ENCODE assay signal across 28 cellular contexts in genomic region chr20:49659096-49659495, GRCh38. TPM values are rescaled to one million over a fixed set of nuclear protein-coding genes. Genes with fewer than 3 reads are reported as not detected.
DNase-seq lines count a peak whose midpoint lies in the region; ATAC-seq, FAIRE-seq and TF ChIP-seq lines count a peak whose summit lies in the region.
"Had no signal": no experiment of that assay in that cellular context is flagged by ENCODE, and none has a peak within 500 bp of the region (broad histone marks: within the 10 kb centered on the region; RNA-seq: fewer than 3 reads in every experiment).

No MANE protein-coding gene starts in this region.

- TF ChIP-seq POLR2A in A549 (IDR thresholded peaks at IDR 0.05; ENCODE audit: low read length): no peak

- CTCF ChIA-PET in A549 (lab: Yijun Ruan, JAX): interaction anchor here (1.0 to 3.3 kb wide), 10 partner anchors 9 to 188 kb away, joined by 3 to 9 read pairs (median 4); no protein-coding TSS in a partner anchor
- CTCF ChIA-PET in activated CD8-positive, alpha-beta T cell treated with anti-CD3 and anti-CD28 coated beads, Interleukin-2, amount 10 ng/mL, durations not matched to agents 7 days and 5 days (lab: Charles Lee): interaction anchor here (0.8 to 1.6 kb wide), 3 partner anchors 9 to 187 kb away, joined by 4 to 8 read pairs (median 5); no protein-coding TSS in a partner anchor

- H3K9me2 ChIP-seq in OCI-LY1 (ENCODE audit: low read depth, low read length): no peaks in the 10 kb centered on the region

- H3K4me1 ChIP-seq in A549: peaks cover 81% of the 10 kb centered on the region
- H3K4me1 ChIP-seq in OCI-LY1 (ENCODE audit: insufficient read depth, low read length, severe bottlenecking): peaks cover 57% of the 10 kb centered on the region

- TF ChIP-seq RAD21 in A549 (conservative IDR thresholded peaks at IDR 0.05 in 1 of 2, IDR thresholded peaks at IDR 0.05 in 1 of 2): no peak

- H3K9ac ChIP-seq in OCI-LY1 (ENCODE audit: low read length): peak overlapping the region; percentile 26; the same call in 1 of the 2 replicates
- H3K9ac ChIP-seq: GM23248 had no signal

- no peaks in the 10 kb centered on the region for H4K20me1 ChIP-seq in OCI-LY1 (ENCODE audit: insufficient read depth, low read length)

- no peak for TF ChIP-seq EP300 in A549 (IDR thresholded peaks at IDR 0.05)

- ATAC-seq in A549 (no peak), HG03520 (IDR thresholded peaks at IDR 0.05; ENCODE audit: unreplicated experiment) (no peak)
- no peak for ATAC-seq in activated CD8-positive, alpha-beta T cell treated with anti-CD3 and anti-CD28 coated beads, Interleukin-2, amount 10 ng/mL, durations not matched to agents 7 days and 5 days
- ATAC-seq: lower lobe of right lung; natural killer cell treated with Interleukin-12 subunit alpha and Interleukin-12 subunit beta and Interleukin-15 and Interleukin-18, amount 100 ng/mL, for 72 hours; sciatic nerve; stimulated activated naive B cell treated with anti-CD40 and anti-IgM and Interleukin-4, amounts not matched to agents 10 μg/mL and 1 μg/mL and 100 μg/mL, for 72 hours had no signal

- WGBS in A549 (ENCODE audit: missing lambda C conversion rate): 78% methylated on average over 4 of the region's 4 CpGs

- FAIRE-seq in A549 (lab: Jason Lieb, UNC): no peak
- FAIRE-seq: GM12891 had no signal

- no peak overlapping the region for H3K4me3 Mint-ChIP-seq in activated CD8-positive, alpha-beta T cell treated with anti-CD3 and anti-CD28 coated beads, Interleukin-2, amount 10 ng/mL, durations not matched to agents 7 days and 5 days
- H3K4me3 Mint-ChIP-seq: activated naive CD4-positive, alpha-beta T cell treated with anti-CD3 and anti-CD28 coated beads, Interleukin-2, amount 10 ng/mL, durations not matched to agents 7 days and 5 days; CD4-positive, CD25-positive, alpha-beta regulatory T cell; natural killer cell treated with Interleukin-12 subunit alpha and Interleukin-12 subunit beta and Interleukin-15 and Interleukin-18, amount 100 ng/mL, for 72 hours; stimulated activated naive B cell treated with anti-CD40 and anti-IgM and Interleukin-4, amounts not matched to agents 10 μg/mL and 1 μg/mL and 100 μg/mL, for 72 hours had no signal

- H3K79me2 ChIP-seq in OCI-LY1 (ENCODE audit: insufficient read depth, low read length): peaks cover 64% of the 10 kb centered on the region

- H3K27ac ChIP-seq in A549 (peak overlapping the region in 1 of 2 experiments; percentile 63; a peak in 2 of 6 replicates), OCI-LY1 (ENCODE audit: low read depth, low read length, poor library complexity, severe bottlenecking) (peak overlapping the region; percentile 76)
- H3K27ac ChIP-seq: GM23248, heart left ventricle, lower lobe of right lung, SJCRH30, suprapubic skin had no signal

- H3K4me2 ChIP-seq in A549 (peak overlapping the region; percentile 27; the same call in 2 of the 3 replicates), OCI-LY1 (ENCODE audit: low read length) (peak overlapping the region; percentile 35)

- H2AFZ ChIP-seq in OCI-LY1 (ENCODE audit: low read length): no peak overlapping the region
- H2AFZ ChIP-seq: GM23248 had no signal

- no peak overlapping the region for H3K27ac Mint-ChIP-seq in activated CD8-positive, alpha-beta T cell treated with anti-CD3 and anti-CD28 coated beads, Interleukin-2, amount 10 ng/mL, durations not matched to agents 7 days and 5 days
- H3K27ac Mint-ChIP-seq: activated naive CD4-positive, alpha-beta T cell treated with anti-CD3 and anti-CD28 coated beads, Interleukin-2, amount 10 ng/mL, durations not matched to agents 7 days and 5 days; CD4-positive, CD25-positive, alpha-beta regulatory T cell; natural killer cell treated with Interleukin-12 subunit alpha and Interleukin-12 subunit beta and Interleukin-15 and Interleukin-18, amount 100 ng/mL, for 72 hours; stimulated activated naive B cell treated with anti-CD40 and anti-IgM and Interleukin-4, amounts not matched to agents 10 μg/mL and 1 μg/mL and 100 μg/mL, for 72 hours had no signal

- H3F3A ChIP-seq in OCI-LY1 (ENCODE audit: insufficient read depth, low read length): no peaks in the 10 kb centered on the region

- H3K9me3 ChIP-seq in A549 (no peaks in the 10 kb centered on the region), OCI-LY1 (ENCODE audit: low read length) (no peaks in the 10 kb centered on the region)
- H3K9me3 ChIP-seq: heart left ventricle, lower lobe of right lung, suprapubic skin, uterus had no signal

- H3K27me3 ChIP-seq in OCI-LY1 (ENCODE audit: insufficient read depth, low read length): no peaks in the 10 kb centered on the region
- H3K27me3 ChIP-seq: heart left ventricle, SJCRH30, suprapubic skin, uterus had no signal

- POLR2A ChIA-PET in A549 (lab: Yijun Ruan, JAX): no interaction called here
- POLR2A ChIA-PET in activated CD8-positive, alpha-beta T cell treated with anti-CD3 and anti-CD28 coated beads, Interleukin-2, amount 10 ng/mL, durations not matched to agents 7 days and 5 days (lab: Charles Lee): no interaction called here

- H3K4me1 Mint-ChIP-seq in activated CD8-positive, alpha-beta T cell treated with anti-CD3 and anti-CD28 coated beads, Interleukin-2, amount 10 ng/mL, durations not matched to agents 7 days and 5 days (ENCODE audit: low read depth): peaks cover 48% of the 10 kb centered on the region

- H3K36me3 Mint-ChIP-seq in activated CD8-positive, alpha-beta T cell treated with anti-CD3 and anti-CD28 coated beads, Interleukin-2, amount 10 ng/mL, durations not matched to agents 7 days and 5 days (ENCODE audit: low read depth): peaks cover 18% of the 10 kb centered on the region

- H3K36me3 ChIP-seq in OCI-LY1 (ENCODE audit: insufficient read depth, low read length): peaks cover 36% of the 10 kb centered on the region
- H3K36me3 ChIP-seq: uterus had no signal

- TF ChIP-seq CTCF in A549 (IDR thresholded peaks at IDR 0.05): no peak
- no peak for TF ChIP-seq CTCF in OCI-LY1 (IDR thresholded peaks at IDR 0.05; ENCODE audit: low read length)

- no peak for DNase-seq in A549 (ENCODE audit: low read depth in 1 of 2, low spot score in 1 of 2)
- DNase-seq in Jurkat, Clone E6-1 (ENCODE audit: low read depth, low spot score): peak; percentile 29
- DNase-seq in left kidney (ENCODE audit: low read depth, low spot score): peak; percentile 69
- DNase-seq in NCI-H1930 (lab: John Stamatoyannopoulos, UW): no peak
- no peak for DNase-seq in activated CD8-positive, alpha-beta T cell treated with anti-CD3 and anti-CD28 coated beads, Interleukin-2, amount 10 ng/mL, durations not matched to agents 7 days and 5 days
- DNase-seq in NCI-H748 (lab: John Stamatoyannopoulos, UW; ENCODE audit: unreplicated experiment): no peak
- DNase-seq: 8988T; activated CD4-positive, alpha-beta T cell treated with anti-CD3 and anti-CD28 coated beads, Interleukin-2, amount 50 U/mL, for 48 hours; activated CD8-positive, alpha-beta memory T cell treated with anti-CD3 and anti-CD28 coated beads, Interleukin-2, amount 50 U/mL, for 4 hours; activated naive CD4-positive, alpha-beta T cell treated with anti-CD3 and anti-CD28 coated beads, Interleukin-2, amount 10 ng/mL, durations not matched to agents 7 days and 5 days; amygdala; CD4-positive, CD25-positive, alpha-beta regulatory T cell; effector CD4-positive, alpha-beta T cell; GM23248; heart left ventricle; lower lobe of right lung; NCI-H1092 treated with DMSO at 0.1 percent for 48 hours; NCI-H2029; stimulated activated CD4-positive, alpha-beta T cell treated with anti-CD3 and anti-CD28 coated beads, Interleukin-4, amount 100 ng/mL, for 24 hours; stimulated activated naive B cell treated with anti-CD40 and anti-IgM and Interleukin-4, amounts not matched to agents 10 μg/mL and 1 μg/mL and 100 μg/mL, for 72 hours; uterus had no signal

- H3K27me3 Mint-ChIP-seq in activated CD8-positive, alpha-beta T cell treated with anti-CD3 and anti-CD28 coated beads, Interleukin-2, amount 10 ng/mL, durations not matched to agents 7 days and 5 days (ENCODE audit: low read depth): no peaks in the 10 kb centered on the region
- H3K27me3 Mint-ChIP-seq: activated naive CD4-positive, alpha-beta T cell treated with anti-CD3 and anti-CD28 coated beads, Interleukin-2, amount 10 ng/mL, durations not matched to agents 7 days and 5 days; CD4-positive, CD25-positive, alpha-beta regulatory T cell; natural killer cell treated with Interleukin-12 subunit alpha and Interleukin-12 subunit beta and Interleukin-15 and Interleukin-18, amount 100 ng/mL, for 72 hours; stimulated activated naive B cell treated with anti-CD40 and anti-IgM and Interleukin-4, amounts not matched to agents 10 μg/mL and 1 μg/mL and 100 μg/mL, for 72 hours had no signal

- no peak overlapping the region for H3K4me3 ChIP-seq in A549
- no peak overlapping the region for H3K4me3 ChIP-seq in Jurkat, Clone E6-1 (ENCODE audit: low read length)
- H3K4me3 ChIP-seq in OCI-LY1 (ENCODE audit: low read depth, low read length, poor library complexity, severe bottlenecking): no peak overlapping the region
- H3K4me3 ChIP-seq: GM23248, heart left ventricle, lower lobe of right lung, SJCRH30, suprapubic skin, uterus had no signal

- H3K9me3 Mint-ChIP-seq in activated CD8-positive, alpha-beta T cell treated with anti-CD3 and anti-CD28 coated beads, Interleukin-2, amount 10 ng/mL, durations not matched to agents 7 days and 5 days (ENCODE audit: insufficient read depth): no peaks in the 10 kb centered on the region
- H3K9me3 Mint-ChIP-seq: activated naive CD4-positive, alpha-beta T cell treated with anti-CD3 and anti-CD28 coated beads, Interleukin-2, amount 10 ng/mL, durations not matched to agents 7 days and 5 days; CD4-positive, CD25-positive, alpha-beta regulatory T cell; natural killer cell treated with Interleukin-12 subunit alpha and Interleukin-12 subunit beta and Interleukin-15 and Interleukin-18, amount 100 ng/mL, for 72 hours had no signal

TF ChIP-seq in A549, 52 proteins besides CTCF, POLR2A, EP300 and RAD21 (continues in another document):
- TF ChIP-seq ESRRA (IDR thresholded peaks at IDR 0.05; ENCODE audit: borderline replicate concordance, low read length) (no peak), RCOR1 (IDR thresholded peaks at IDR 0.05; ENCODE audit: low read depth, low read length) (no peak), SMC3 (IDR thresholded peaks at IDR 0.05) (no peak), NR3C1 (IDR thresholded peaks at IDR 0.05) (no peak), RFX5 (IDR thresholded peaks at IDR 0.05) (no peak), EHMT2 (IDR thresholded peaks at IDR 0.05; ENCODE audit: low read depth) (no peak), NFE2L2 (conservative IDR thresholded peaks at IDR 0.05; ENCODE audit: low read length) (no peak)

RNA-seq across cellular contexts. Expression of gene B4GALT5, which starts 54.6 kb away (rescaled TPM):
- polyA plus RNA-seq in A549 (2011; rRNA removed): 82.8 and 88.7 TPM in 2 replicates
- 39.0 and 48.5 TPM in 2 replicates for polyA plus RNA-seq in A549 (2012; cell fraction: cytosol; rRNA removed)
- polyA plus RNA-seq in A549 (2012; cell fraction: nucleus; rRNA removed): 23.2 and 34.8 TPM in 2 replicates
- polyA plus RNA-seq in A549 (2017; fragmentation: RNase III; extraction: RNeasy Plus Mini Kit Qiagen cat#74134 plus additional on column Dnase treatment): 68.1 to 84.0 TPM (median 81.5 TPM) in 3 replicates
- polyA minus RNA-seq in A549 (2011; rRNA and poly(A)+ RNA removed): 66.0 and 68.4 TPM in 2 replicates
- polyA plus RNA-seq in Jurkat, Clone E6-1 (2012; ENCODE audit: insufficient read depth, insufficient read length): 10.1 TPM
- 10 to 100 TPM; 13.3 to 13.4 TPM for total RNA-seq in activated CD8-positive, alpha-beta T cell treated with anti-CD3 and anti-CD28 coated beads, Interleukin-2, amount 10 ng/mL, durations not matched to agents 7 days and 5 days

Comparison
In these comparisons a context has a peak if more than half of its experiments do, and no peak if none do; other contexts are left out.
1. DNase-seq: peak in Jurkat, Clone E6-1 (single experiment) and left kidney (single experiment); none in A549 (0 of 2), NCI-H1930 (0 of 2), activated CD8-positive, alpha-beta T cell treated with anti-CD3 and anti-CD28 coated beads, Interleukin-2, amount 10 ng/mL, durations not matched to agents 7 days and 5 days (single experiment) and NCI-H748 (single experiment).